In genomic region chr11:67613313-67613959, GRCh38 we compare ENCODE assay signal across 9 cellular contexts. TPM values are rescaled to one million over a fixed set of nuclear protein-coding genes. Genes with fewer than 3 reads are reported as not detected.
DNase-seq lines count a peak whose midpoint lies in the region; ATAC-seq and TF ChIP-seq lines count a peak whose summit lies in the region.
"Had no signal": no experiment of that assay in that cellular context is flagged by ENCODE, and none has a peak within 500 bp of the region (broad histone marks: within the 10 kb centered on the region; RNA-seq: fewer than 3 reads in every experiment).

No MANE protein-coding gene starts in this region.

- peak overlapping the region; percentile 7 for H3K27ac ChIP-seq in cardiac muscle cell
- peak overlapping the region; percentile 3 to 32 for H3K27ac ChIP-seq in ascending aorta
- H3K27ac ChIP-seq in mucosa of rectum (ENCODE audit: low read depth in 2 of 2, low read length in 2 of 2) = peak overlapping the region; percentile 68 to 87
- H3K27ac ChIP-seq in upper lobe of left lung = peak overlapping the region; percentile 83 to 91 (median 88)
- H3K27ac ChIP-seq: C4-2B had no signal

- H3K9me3 ChIP-seq in cardiac muscle cell (ENCODE audit: low read depth) (no peaks in the 10 kb centered on the region), ascending aorta (no peaks in the 10 kb centered on the region), mucosa of rectum (ENCODE audit: control insufficient read depth in 2 of 2, low read length in 2 of 2) (no peaks in the 10 kb centered on the region), upper lobe of left lung (no peaks in the 10 kb centered on the region)

- no peak for TF ChIP-seq POLR2A in upper lobe of left lung (IDR thresholded peaks at IDR 0.05)

- no peak for TF ChIP-seq EP300 in upper lobe of left lung (IDR thresholded peaks at IDR 0.05)

- H3K36me3 ChIP-seq in cardiac muscle cell (peaks cover 24% of the 10 kb centered on the region), ascending aorta (peaks cover 28 to 42% of the 10 kb centered on the region in 2 donors), mucosa of rectum (ENCODE audit: control insufficient read depth in 2 of 2, insufficient read depth in 2 of 2, low read length in 2 of 2) (peaks cover 30 to 38% of the 10 kb centered on the region in 2 donors), upper lobe of left lung (peaks cover 18 to 45% (median 38%) of the 10 kb centered on the region in 4 donors)

- intact Hi-C loops in Right ventricle myocardium superior (cut with DNase I) = no loop called here
- intact Hi-C loops in ascending aorta (cut with DNase I) = no loop called here

- ATAC-seq in Right ventricle myocardium superior (ENCODE audit: poor library complexity) (no peak), upper lobe of left lung (ENCODE audit: low FRiP score in 2 of 2) (no peak), GM18861 (IDR thresholded peaks at IDR 0.05; ENCODE audit: unreplicated experiment) (no peak)

- H3K4me3 ChIP-seq in cardiac muscle cell = no peak overlapping the region
- H3K4me3 ChIP-seq in ascending aorta = peak overlapping the region; percentile 35 to 61
- peak overlapping the region; percentile 55 to 75 for H3K4me3 ChIP-seq in mucosa of rectum (ENCODE audit: low read length in 2 of 2)
- peak overlapping the region in 3 of 4 donors; percentile 36 to 47 (median 45) for H3K4me3 ChIP-seq in upper lobe of left lung

- no peaks in the 10 kb centered on the region for H3K27me3 ChIP-seq in cardiac muscle cell
- H3K27me3 ChIP-seq in ascending aorta = no peaks in the 10 kb centered on the region
- H3K27me3 ChIP-seq in mucosa of rectum (ENCODE audit: control insufficient read depth in 2 of 2, insufficient read depth in 2 of 2, low read length in 2 of 2) = peaks cover 0 to 7% of the 10 kb centered on the region in 2 donors
- no peaks in the 10 kb centered on the region for H3K27me3 ChIP-seq in upper lobe of left lung

- WGBS in upper lobe of left lung, 2 donors = 91 to 93% methylated on average over 10 to 16 of the region's 17 CpGs

- H3K4me1 ChIP-seq in cardiac muscle cell (ENCODE audit: low read depth) (peaks cover 28% of the 10 kb centered on the region), ascending aorta (peaks cover 0 to 8% of the 10 kb centered on the region in 2 donors), mucosa of rectum (ENCODE audit: control insufficient read depth in 2 of 2, insufficient read depth in 2 of 2, low read length in 2 of 2) (peaks cover 9 to 13% of the 10 kb centered on the region in 2 donors), upper lobe of left lung (peaks cover 10 to 24% (median 20%) of the 10 kb centered on the region in 4 donors)

- TF ChIP-seq CTCF in cardiac muscle cell (IDR thresholded peaks at IDR 0.05; ENCODE audit: low read depth, low read length) (no peak), ascending aorta (IDR thresholded peaks at IDR 0.05) (no peak), upper lobe of left lung (IDR thresholded peaks at IDR 0.05) (no peak)

- DNase-seq in cardiac muscle cell (ENCODE audit: low read depth in 1 of 2, low spot score in 1 of 2) (no peak), Right ventricle myocardium superior (no peak), ascending aorta (ENCODE audit: low spot score in 2 of 2) (no peak), upper lobe of left lung (peak in 1 of 2 donors; percentile 54), superior temporal gyrus (ENCODE audit: extremely low spot score) (no peak), NCI-H748 (lab: John Stamatoyannopoulos, UW; ENCODE audit: unreplicated experiment) (no peak)

- H3K9ac ChIP-seq in mucosa of rectum (ENCODE audit: low read depth in 1 of 2, low read length in 2 of 2) = peak overlapping the region; percentile 68 to 79

RNA-seq across cellular contexts. Expression of gene NDUFV1, which starts 6.7 kb away (rescaled TPM):
- total RNA-seq in cardiac muscle cell (430 and 526 TPM in 2 replicates), Right ventricle myocardium superior (754 TPM), ascending aorta (128 TPM), upper lobe of left lung (100 to 1,000 TPM; 169 to 395 (median 205) TPM)
- 447 and 449 TPM in 2 replicates for polyA plus RNA-seq in cardiac muscle cell

RNA-seq across cellular contexts. Expression of gene NUDT8, which starts 16.3 kb away (rescaled TPM):
- 6.9 and 24.3 TPM in 2 replicates for total RNA-seq in cardiac muscle cell
- 17.3 and 18.7 TPM in 2 replicates for polyA plus RNA-seq in cardiac muscle cell
- 110 TPM for total RNA-seq in Right ventricle myocardium superior
- 23.4 TPM for total RNA-seq in ascending aorta
- 10 to 100 TPM in 4 of 6 donors, 1 to 10 TPM in 1, not detected in 1; 4.3 to 17.8 (median 13.9) TPM for total RNA-seq in upper lobe of left lung

RNA-seq across cellular contexts. Expression of gene TBX10, which starts 26.1 kb away (rescaled TPM):
- total RNA-seq in cardiac muscle cell = not detected in 2 replicates
- polyA plus RNA-seq in cardiac muscle cell = 1.1 and 1.2 TPM in 2 replicates
- total RNA-seq in Right ventricle myocardium superior = 0.51 TPM
- not detected for total RNA-seq in ascending aorta
- not detected for total RNA-seq in upper lobe of left lung

RNA-seq across cellular contexts. Expression of gene GSTP1, which starts 29.8 kb away (rescaled TPM):
- total RNA-seq in cardiac muscle cell (957 and 1,963 TPM in 2 replicates), Right ventricle myocardium superior (361 TPM), ascending aorta (1,335 TPM), upper lobe of left lung (1,000 to 10,000 TPM in 4 of 6 donors, 100 to 1,000 TPM in 2; 600 to 1,952 (median 1,144) TPM)
- 788 and 1,052 TPM in 2 replicates for polyA plus RNA-seq in cardiac muscle cell

RNA-seq across cellular contexts. Expression of gene ACY3, which starts 37.1 kb away (rescaled TPM):
- total RNA-seq in cardiac muscle cell = not detected in 2 replicates
- not detected in 2 replicates for polyA plus RNA-seq in cardiac muscle cell
- not detected for total RNA-seq in Right ventricle myocardium superior
- not detected for total RNA-seq in ascending aorta
- total RNA-seq in upper lobe of left lung = 1 to 10 TPM in 1 of 6 donors, under 1 TPM in 1, not detected in 4; 0.37 to 3.2 TPM

Comparison
In these comparisons a context has a peak if more than half of its experiments do, and no peak if none do; other contexts are left out.
1. H3K27ac ChIP-seq: peak in every context shown above with its lines; median percentile 88 in upper lobe of left lung; 78 in mucosa of rectum; 18 in ascending aorta; 7 in cardiac muscle cell.